ENCODE assay signal across 9 cellular contexts in genomic region chr6:117776441-117776840, GRCh38.
DNase-seq lines count a peak whose midpoint lies in the region; ATAC-seq and TF ChIP-seq lines count a peak whose summit lies in the region.
"Had no signal": no experiment of that assay in that cellular context is flagged by ENCODE, and none has a peak within 500 bp of the region (broad histone marks: within the 10 kb centered on the region; RNA-seq: fewer than 3 reads in every experiment).

No MANE protein-coding gene starts in this region.

- no peak overlapping the region for H3K27ac ChIP-seq in VCaP

- TF ChIP-seq CTCF in VCaP (conservative IDR thresholded peaks at IDR 0.05), result peak; percentile 45

- no peaks in the 10 kb centered on the region for H3K4me1 Mint-ChIP-seq in stimulated activated effector memory CD8-positive, alpha-beta T cell treated with anti-CD3 and anti-CD28 coated beads, Interleukin-12 subunit alpha, Interleukin-12 subunit beta, amount 100 ng/mL, for 72 hours
- H3K4me1 Mint-ChIP-seq: B cell had no signal

- ATAC-seq in HG03159 (IDR thresholded peaks at IDR 0.05; ENCODE audit: unreplicated experiment) (peak; percentile 39), HG02571 (IDR thresholded peaks at IDR 0.05; ENCODE audit: unreplicated experiment) (no peak)
- peak; percentile 41 for ATAC-seq in stimulated activated effector memory CD8-positive, alpha-beta T cell treated with anti-CD3 and anti-CD28 coated beads, Interleukin-12 subunit alpha, Interleukin-12 subunit beta, amount 100 ng/mL, for 72 hours

- H3K27ac Mint-ChIP-seq in stimulated activated effector memory CD8-positive, alpha-beta T cell treated with anti-CD3 and anti-CD28 coated beads, Interleukin-12 subunit alpha, Interleukin-12 subunit beta, amount 100 ng/mL, for 72 hours, result no peak overlapping the region
- H3K27ac Mint-ChIP-seq: B cell had no signal

- no peak overlapping the region for H3K4me3 Mint-ChIP-seq in stimulated activated effector memory CD8-positive, alpha-beta T cell treated with anti-CD3 and anti-CD28 coated beads, Interleukin-12 subunit alpha, Interleukin-12 subunit beta, amount 100 ng/mL, for 72 hours
- H3K4me3 Mint-ChIP-seq: B cell had no signal

- no peaks in the 10 kb centered on the region for H3K9me3 Mint-ChIP-seq in stimulated activated effector memory CD8-positive, alpha-beta T cell treated with anti-CD3 and anti-CD28 coated beads, Interleukin-12 subunit alpha, Interleukin-12 subunit beta, amount 100 ng/mL, for 72 hours

- no peaks in the 10 kb centered on the region for H3K36me3 Mint-ChIP-seq in stimulated activated effector memory CD8-positive, alpha-beta T cell treated with anti-CD3 and anti-CD28 coated beads, Interleukin-12 subunit alpha, Interleukin-12 subunit beta, amount 100 ng/mL, for 72 hours

- peak; percentile 63 for DNase-seq in NOMO-1 treated with DMSO at 0.1 percent for 48 hours (lab: John Stamatoyannopoulos, UW; ENCODE audit: unreplicated experiment)
- DNase-seq in NOMO-1 treated with dmso at 0.1 percent for 144 hours (lab: John Stamatoyannopoulos, UW; ENCODE audit: unreplicated experiment), result no peak
- no peak for DNase-seq in stimulated activated effector memory CD8-positive, alpha-beta T cell treated with anti-CD3 and anti-CD28 coated beads, Interleukin-12 subunit alpha, Interleukin-12 subunit beta, amount 100 ng/mL, for 72 hours (ENCODE audit: low spot score in 2 of 2)
- no peak for DNase-seq in NCI-H510A treated with DMSO at 0.1 percent for 48 hours (lab: John Stamatoyannopoulos, UW)
- DNase-seq in activated CD4-positive, alpha-beta T cell treated with anti-CD3 and anti-CD28 coated beads, Interleukin-2, amount 50 U/mL, for 1 hour, result no peak
